In the genomic region with DNA sequence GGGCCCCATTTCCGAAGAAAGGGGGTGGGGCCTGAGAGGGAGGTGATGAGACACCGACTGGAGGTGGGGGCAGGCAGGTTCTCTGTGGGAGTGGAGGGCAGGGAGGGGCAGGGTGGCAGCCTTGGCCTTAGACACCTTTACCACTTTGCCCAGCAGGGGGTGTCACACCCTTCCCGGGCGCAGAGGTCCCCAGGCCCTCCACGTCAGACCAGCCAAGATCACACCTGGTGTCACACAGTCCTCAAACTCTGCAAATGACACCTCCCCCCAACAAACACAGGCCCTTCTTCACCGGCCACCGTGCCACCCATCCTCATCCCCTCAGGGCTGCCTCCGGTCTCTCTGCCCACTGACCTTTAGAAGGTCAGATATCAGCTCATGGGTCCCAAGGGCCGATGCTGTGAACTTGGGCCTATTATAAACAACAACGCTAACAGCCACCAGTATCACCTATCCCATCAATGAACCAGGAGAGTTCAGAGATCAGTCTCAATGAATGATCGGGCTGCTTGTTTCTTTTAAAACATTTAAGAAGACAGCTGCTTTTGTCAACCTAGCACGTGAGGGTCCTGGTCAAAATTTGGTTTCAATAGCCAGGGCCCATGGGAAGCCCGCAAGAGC, we compare ENCODE assay signal across 8 cellular contexts.
DNase-seq lines count a peak whose midpoint lies in the region; ATAC-seq and TF ChIP-seq lines count a peak whose summit lies in the region.

No MANE protein-coding gene starts in this region.

- TF ChIP-seq POLR2A in NB4 (IDR thresholded peaks at IDR 0.05; ENCODE audit: extremely low read depth, insufficient read length) = no peak
- TF ChIP-seq POLR2A in esophagus muscularis mucosa (IDR thresholded peaks at IDR 0.05; ENCODE audit: low read depth) = no peak

- H3K4me1 ChIP-seq in esophagus muscularis mucosa = peaks cover 71 to 77% (median 74%) of the 10 kb centered on the region in 4 donors

- no peaks in the 10 kb centered on the region for H3K36me3 ChIP-seq in GM06990 (ENCODE audit: control insufficient read depth, insufficient read depth, low read length)
- no peaks in the 10 kb centered on the region for H3K36me3 ChIP-seq in esophagus muscularis mucosa

- H3K27me3 ChIP-seq in GM06990 (replicated peaks; ENCODE audit: control insufficient read depth, insufficient read depth, low read length) (no peaks in the 10 kb centered on the region; the same call in 1 of the 2 replicates), esophagus muscularis mucosa (no peaks in the 10 kb centered on the region)

- TF ChIP-seq CTCF in GM06990 (IDR thresholded peaks at IDR 0.05; ENCODE audit: insufficient read depth, low read length, poor library complexity, severe bottlenecking) (peak; percentile 77), NB4 (IDR thresholded peaks at IDR 0.05; ENCODE audit: low read depth, low read length) (peak; percentile 36), esophagus muscularis mucosa (IDR thresholded peaks at IDR 0.05) (peak; percentile 31 to 34 (median 33))

- H3K27ac ChIP-seq in esophagus muscularis mucosa (replicated peaks in 1 of 4) = peak overlapping the region; percentile 93 to 97 (median 94)

- ATAC-seq in HG03025 (IDR thresholded peaks at IDR 0.05; ENCODE audit: low FRiP score, unreplicated experiment) = no peak
- ATAC-seq in GM21528 (IDR thresholded peaks at IDR 0.05; ENCODE audit: low FRiP score, unreplicated experiment) = no peak

- no peak for TF ChIP-seq EP300 in esophagus muscularis mucosa (IDR thresholded peaks at IDR 0.05)

- no peaks in the 10 kb centered on the region for H3K9me3 ChIP-seq in esophagus muscularis mucosa

- intact Hi-C loops in esophagus muscularis mucosa (cut with DNase I) = no loop called here

- DNase-seq in GM06990 (ENCODE audit: extremely low read depth, insufficient read length) (peak; percentile 68), NB4 (ENCODE audit: low read depth) (peak; percentile 66), esophagus muscularis mucosa (ENCODE audit: extremely low spot score) (no peak), A172 (ENCODE audit: low spot score) (no peak)
- DNase-seq in activated CD8-positive, alpha-beta memory T cell treated with anti-CD3 and anti-CD28 coated beads for 1 hour (ENCODE audit: extremely low read depth in 1 of 2, low read depth in 1 of 2) = peak; percentile 19 to 60
- peak; percentile 62 for DNase-seq in stimulated activated CD4-positive, alpha-beta T cell treated with anti-CD3 and anti-CD28 coated beads, Interleukin-12 subunit alpha, Interleukin-12 subunit beta, amount 100 ng/mL, for 4 hours

- WGBS in esophagus muscularis mucosa = 63% methylated on average over 8 of the region's 13 CpGs

- H3K4me3 ChIP-seq in GM06990 (replicated peaks; ENCODE audit: low read depth, low read length) (peak overlapping the region; percentile 78), NB4 (ENCODE audit: low read depth, low read length) (no peak overlapping the region), esophagus muscularis mucosa (peak overlapping the region; percentile 72 to 92 (median 83))

Comparison
In these comparisons a context has a peak if more than half of its experiments do, and no peak if none do; other contexts are left out.
1. DNase-seq: peak in GM06990 (single experiment), NB4 (single experiment), activated CD8-positive, alpha-beta memory T cell treated with anti-CD3 and anti-CD28 coated beads for 1 hour (2 of 2) and stimulated activated CD4-positive, alpha-beta T cell treated with anti-CD3 and anti-CD28 coated beads, Interleukin-12 subunit alpha, Interleukin-12 subunit beta, amount 100 ng/mL, for 4 hours (single experiment); none in esophagus muscularis mucosa (single experiment) and A172 (single experiment).
2. Peak in every context shown above with its lines, with median percentiles within 50 percentile points of each other: CTCF ChIP-seq.